Comparison of ENCODE assay signal across 6 cellular contexts in genomic region chr11:99461913-99462312, GRCh38.
"Had no signal": no experiment of that assay in that cellular context is flagged by ENCODE, and none has a peak within 500 bp of the region (broad histone marks: within the 10 kb centered on the region; RNA-seq: fewer than 3 reads in every experiment).

No MANE protein-coding gene starts in this region.

- H3K4me3 ChIP-seq: K562 had no signal

- H3K27ac ChIP-seq: HL-60 had no signal

- ATAC-seq: HepG2, K562 had no signal

- DNase-seq: IMR-90, KBM-7, KG1 had no signal
